In genomic region chr16:11218324-11218962, GRCh38 we compare ENCODE assay signal across 12 cellular contexts. TPM values are rescaled to one million over a fixed set of nuclear protein-coding genes. Genes with fewer than 3 reads are reported as not detected.
A peak's percentile ranks its signal among the peaks of the same experiment; 100 is the strongest.
DNase-seq lines count a peak whose midpoint lies in the region; ATAC-seq, FAIRE-seq and TF ChIP-seq lines count a peak whose summit lies in the region.
"Had no signal": no experiment of that assay in that cellular context is flagged by ENCODE, and none has a peak within 500 bp of the region (broad histone marks: within the 10 kb centered on the region; RNA-seq: fewer than 3 reads in every experiment).

No MANE protein-coding gene starts in this region.

- no peaks in the 10 kb centered on the region for H3K27me3 ChIP-seq in heart right ventricle
- no peaks in the 10 kb centered on the region for H3K27me3 ChIP-seq in right atrium auricular region
- no peaks in the 10 kb centered on the region for H3K27me3 ChIP-seq in SU-DHL-6 (ENCODE audit: low read length)
- no peaks in the 10 kb centered on the region for H3K27me3 ChIP-seq in foreskin keratinocyte
- H3K27me3 ChIP-seq: Peyer's patch had no signal

- no peak overlapping the region for H3K4me3 ChIP-seq in heart right ventricle
- H3K4me3 ChIP-seq in right atrium auricular region, result no peak overlapping the region
- H3K4me3 ChIP-seq in SU-DHL-6 (ENCODE audit: insufficient read depth, low read length, poor library complexity, severe bottlenecking), result no peak overlapping the region
- H3K4me3 ChIP-seq: Peyer's patch had no signal

- H3K4me1 ChIP-seq in heart right ventricle (peaks cover 0 to 14% (median 0%) of the 10 kb centered on the region in 9 donors), right atrium auricular region (no peaks in the 10 kb centered on the region), foreskin keratinocyte (no peaks in the 10 kb centered on the region)

- no peaks in the 10 kb centered on the region for H3F3A ChIP-seq in SU-DHL-6 (ENCODE audit: insufficient read depth)

- no peak overlapping the region for H3K9ac ChIP-seq in SU-DHL-6 (ENCODE audit: low read length)

- H3K4me2 ChIP-seq in SU-DHL-6 (ENCODE audit: low read depth, low read length, poor library complexity, severe bottlenecking), result no peak overlapping the region

- peaks cover 10% of the 10 kb centered on the region for H3K4me1 Mint-ChIP-seq in T-helper 17 cell

- 71 to 72% methylated on average over 2 of the region's 2 CpGs for WGBS in heart right ventricle, 2 donors

- peaks cover 3% of the 10 kb centered on the region for H3K36me3 Mint-ChIP-seq in T-helper 17 cell (ENCODE audit: low read depth)
- H3K36me3 Mint-ChIP-seq: CD4-positive, CD25-positive, alpha-beta regulatory T cell had no signal

- H3K27ac ChIP-seq in heart right ventricle (peak overlapping the region in 1 of 10 donors; percentile 3), right atrium auricular region (no peak overlapping the region), SU-DHL-6 (ENCODE audit: low read depth, low read length) (no peak overlapping the region), foreskin keratinocyte (no peak overlapping the region)
- H3K27ac ChIP-seq: Peyer's patch had no signal

- H3K36me3 ChIP-seq in heart right ventricle, result no peaks in the 10 kb centered on the region
- no peaks in the 10 kb centered on the region for H3K36me3 ChIP-seq in right atrium auricular region
- no peaks in the 10 kb centered on the region; the same call in 1 of the 2 replicates for H3K36me3 ChIP-seq in SU-DHL-6 (ENCODE audit: low read length)
- H3K36me3 ChIP-seq: Peyer's patch had no signal

- no peak overlapping the region for H3K27ac Mint-ChIP-seq in T-helper 17 cell
- H3K27ac Mint-ChIP-seq: naive B cell had no signal

- TF ChIP-seq POLR2A in GM12891 (IDR thresholded peaks at IDR 0.05; ENCODE audit: low read depth, low read length), result no peak

- H2AFZ ChIP-seq in SU-DHL-6 (ENCODE audit: low read depth, low read length, severe bottlenecking), result no peak overlapping the region

- H3K9me3 ChIP-seq in heart right ventricle, result peaks cover 0 to 38% (median 22%) of the 10 kb centered on the region in 11 donors
- peaks cover 0 to 29% of the 10 kb centered on the region in 2 donors for H3K9me3 ChIP-seq in right atrium auricular region
- peaks cover 9% of the 10 kb centered on the region; the same call in 1 of the 2 replicates for H3K9me3 ChIP-seq in SU-DHL-6 (ENCODE audit: insufficient read depth, low read length)
- H3K9me3 ChIP-seq in T-helper 17 cell (ENCODE audit: control insufficient read depth, low read length, poor library complexity, severe bottlenecking), result peaks cover 4% of the 10 kb centered on the region

- no peaks in the 10 kb centered on the region for H3K79me2 ChIP-seq in SU-DHL-6 (ENCODE audit: insufficient read depth, low read length)

- H3K9me2 ChIP-seq in SU-DHL-6 (replicated peaks; ENCODE audit: insufficient read depth, low read length), result no peaks in the 10 kb centered on the region

- intact Hi-C loops in heart right ventricle (cut with DNase I), result no loop called here
- intact Hi-C loops in sciatic nerve (cut with DNase I), result no loop called here

- ATAC-seq in heart right ventricle (peak in 1 of 8 donors; percentile 11), foreskin keratinocyte (no peak), T-helper 17 cell (no peak), sciatic nerve (no peak), HG03432 (IDR thresholded peaks at IDR 0.05; ENCODE audit: unreplicated experiment) (no peak)

- H4K20me1 ChIP-seq in SU-DHL-6 (ENCODE audit: low read depth, low read length), result no peaks in the 10 kb centered on the region

- peak in 7 of 9 donors; percentile 17 to 50 (median 29) for TF ChIP-seq CTCF in heart right ventricle (IDR thresholded peaks at IDR 0.05)
- TF ChIP-seq CTCF in right atrium auricular region (IDR thresholded peaks at IDR 0.05), result peak in 1 of 2 donors; percentile 46
- peak; percentile 45 for TF ChIP-seq CTCF in SU-DHL-6 (IDR thresholded peaks at IDR 0.05; ENCODE audit: insufficient read depth, low read length, poor library complexity, severe bottlenecking)
- TF ChIP-seq CTCF in foreskin keratinocyte (conservative IDR thresholded peaks at IDR 0.05), result peak; percentile 59

- no peak for DNase-seq in heart right ventricle
- no peak for DNase-seq in right atrium auricular region (ENCODE audit: low spot score)
- no peak for DNase-seq in foreskin keratinocyte
- DNase-seq in T-helper 17 cell, result no peak
- DNase-seq in sciatic nerve (ENCODE audit: low spot score), result no peak
- DNase-seq in GM12891 (ENCODE audit: insufficient read length, low spot score), result no peak
- DNase-seq: activated CD4-positive, alpha-beta T cell treated with anti-CD3 and anti-CD28 coated beads, Interleukin-2, amount 50 U/mL, for 48 hours; naive B cell; Peyer's patch had no signal

- no peaks in the 10 kb centered on the region for H3K27me3 Mint-ChIP-seq in T-helper 17 cell
- H3K27me3 Mint-ChIP-seq: CD4-positive, CD25-positive, alpha-beta regulatory T cell had no signal

- no peak overlapping the region for H3K4me3 Mint-ChIP-seq in T-helper 17 cell

- FAIRE-seq in GM12891 (lab: Jason Lieb, UNC), result no peak

TF ChIP-seq in GM12891, 5 proteins besides CTCF, POLR2A, EP300 and RAD21:
- TF ChIP-seq SPI1 (IDR thresholded peaks at IDR 0.05; ENCODE audit: low read depth, low read length), result no peak
- no peak for TF ChIP-seq TAF1 (IDR thresholded peaks at IDR 0.05; ENCODE audit: low read depth, low read length)
- no peak for TF ChIP-seq POU2F2 (IDR thresholded peaks at IDR 0.05; ENCODE audit: low read depth, low read length)
- TF ChIP-seq PAX5 (IDR thresholded peaks at IDR 0.05; ENCODE audit: insufficient read depth, low read length, severe bottlenecking), result no peak
- TF ChIP-seq POLR2AphosphoS5 (IDR thresholded peaks at IDR 0.05; ENCODE audit: low read depth, low read length), result no peak

RNA-seq across cellular contexts. Expression of gene SOCS1, which starts 37.6 kb away (rescaled TPM):
- total RNA-seq in heart right ventricle (10 to 100 TPM in 1 of 10 donors, 1 to 10 TPM in 7, under 1 TPM in 2; 0.60 to 12.2 (median 2.1) TPM), right atrium auricular region (1 to 10 TPM; 4.7 to 5.5 TPM), foreskin keratinocyte (5.2 and 6.3 TPM in 2 replicates), T-helper 17 cell (10 to 100 TPM; 42.1 to 49.5 TPM), sciatic nerve (4.3 TPM)
- polyA plus RNA-seq in heart right ventricle (10 to 100 TPM in 1 of 2 donors, 1 to 10 TPM in 1; 5.8 to 10.8 TPM), foreskin keratinocyte (8.8 and 13.1 TPM in 2 replicates)
- 8.3 TPM for polyA plus RNA-seq in GM12891 (2012; ENCODE audit: low read depth, missing spikeins)

RNA-seq across cellular contexts. Expression of gene TNP2, which starts 50.7 kb away (rescaled TPM):
- not detected for total RNA-seq in heart right ventricle
- polyA plus RNA-seq in heart right ventricle, result not detected
- total RNA-seq in right atrium auricular region, result not detected
- total RNA-seq in foreskin keratinocyte, result not detected in 2 replicates
- not detected in 2 replicates for polyA plus RNA-seq in foreskin keratinocyte
- not detected for total RNA-seq in T-helper 17 cell
- not detected for total RNA-seq in sciatic nerve
- polyA plus RNA-seq in GM12891 (2012; ENCODE audit: low read depth, missing spikeins), result not detected
- total RNA-seq: CD4-positive, CD25-positive, alpha-beta regulatory T cell; Peyer's patch had no signal
- polyA plus RNA-seq: CD4-positive, CD25-positive, alpha-beta regulatory T cell had no signal

RNA-seq across cellular contexts. Expression of gene PRM3, which starts 55.0 kb away (rescaled TPM):
- total RNA-seq in heart right ventricle, result not detected
- polyA plus RNA-seq in heart right ventricle, result not detected
- total RNA-seq in right atrium auricular region, result not detected
- not detected in 2 replicates for total RNA-seq in foreskin keratinocyte
- not detected in 2 replicates for polyA plus RNA-seq in foreskin keratinocyte
- not detected for total RNA-seq in T-helper 17 cell
- not detected for total RNA-seq in sciatic nerve
- not detected for polyA plus RNA-seq in GM12891 (2012; ENCODE audit: low read depth, missing spikeins)
- total RNA-seq: CD4-positive, CD25-positive, alpha-beta regulatory T cell; Peyer's patch had no signal
- polyA plus RNA-seq: CD4-positive, CD25-positive, alpha-beta regulatory T cell had no signal

RNA-seq across cellular contexts. Expression of gene PRM2, which starts 57.8 kb away (rescaled TPM):
- total RNA-seq in heart right ventricle (not detected), right atrium auricular region (not detected), foreskin keratinocyte (not detected in 2 replicates), T-helper 17 cell (not detected), sciatic nerve (not detected)
- polyA plus RNA-seq in heart right ventricle (not detected), foreskin keratinocyte (not detected in 2 replicates)
- polyA plus RNA-seq in GM12891 (2012; ENCODE audit: low read depth, missing spikeins), result not detected
- total RNA-seq: CD4-positive, CD25-positive, alpha-beta regulatory T cell; Peyer's patch had no signal
- polyA plus RNA-seq: CD4-positive, CD25-positive, alpha-beta regulatory T cell had no signal
